ENCODE assay signal across 18 cellular contexts in genomic region chr6:158914923-158915322, GRCh38.
"Had no signal": no experiment of that assay in that cellular context is flagged by ENCODE, and none has a peak within 500 bp of the region (broad histone marks: within the 10 kb centered on the region; RNA-seq: fewer than 3 reads in every experiment).

No MANE protein-coding gene starts in this region.

- H3K4me3 ChIP-seq: ascending aorta, esophagus muscularis mucosa, gastroesophageal sphincter, heart right ventricle, left ventricle myocardium inferior, ovary, right lobe of liver had no signal

- H3K27ac Mint-ChIP-seq: activated CD4-positive, alpha-beta T cell treated with anti-CD3 and anti-CD28 coated beads, Interleukin-2, amount 10 ng/mL, durations not matched to agents 7 days and 5 days had no signal

- H3K9me3 ChIP-seq: ascending aorta, esophagus muscularis mucosa, gastroesophageal sphincter, heart right ventricle, left ventricle myocardium inferior, ovary, right lobe of liver had no signal

- H3K36me3 ChIP-seq: ascending aorta, esophagus muscularis mucosa, gastroesophageal sphincter, heart right ventricle, left ventricle myocardium inferior, ovary, right lobe of liver had no signal

- H3K27ac ChIP-seq: ascending aorta, heart right ventricle, left ventricle myocardium inferior, ovary, right lobe of liver had no signal

- H3K27me3 Mint-ChIP-seq: activated CD4-positive, alpha-beta T cell treated with anti-CD3 and anti-CD28 coated beads, Interleukin-2, amount 10 ng/mL, durations not matched to agents 7 days and 5 days had no signal

- H3K4me1 ChIP-seq: ascending aorta, right lobe of liver had no signal

- H3K9me3 Mint-ChIP-seq: activated T-cell treated with anti-CD3 and anti-CD28 coated beads, Interleukin-2, amount 50 U/mL, for 4 hours had no signal

- H3K4me3 Mint-ChIP-seq: activated CD4-positive, alpha-beta T cell treated with anti-CD3 and anti-CD28 coated beads, Interleukin-2, amount 10 ng/mL, durations not matched to agents 7 days and 5 days; activated T-cell treated with anti-CD3 and anti-CD28 coated beads, Interleukin-2, amount 50 U/mL, for 4 hours had no signal

- DNase-seq: activated CD4-positive, alpha-beta T cell treated with anti-CD3 and anti-CD28 coated beads, Interleukin-2, amount 10 ng/mL, durations not matched to agents 7 days and 5 days; activated CD8-positive, alpha-beta memory T cell treated with anti-CD3 and anti-CD28 coated beads, Interleukin-2, amount 50 U/mL, for 4 hours; activated effector memory CD4-positive, alpha-beta T cell treated with Interleukin-2 at 50 U/mL for 16 hours; activated naive CD4-positive, alpha-beta T cell treated with anti-CD3 and anti-CD28 coated beads, Interleukin-2, amount 50 U/mL, for 16 hours; activated T-cell treated with anti-CD3 and anti-CD28 coated beads, Interleukin-2, amount 50 U/mL, for 4 hours; cerebellar nuclear complex; cortex of kidney; effector CD4-positive, alpha-beta T cell; heart right ventricle; left ventricle myocardium inferior; ovary; right lobe of liver; small intestine; stimulated activated CD4-positive, alpha-beta T cell treated with anti-CD3 and anti-CD28 coated beads, Interleukin-4, amount 100 ng/mL, for 24 hours; stimulated activated naive CD4-positive, alpha-beta T cell had no signal

- H3K27me3 ChIP-seq: ascending aorta, esophagus muscularis mucosa, gastroesophageal sphincter, heart right ventricle, ovary, right lobe of liver had no signal

- ATAC-seq: activated T-cell treated with anti-CD3 and anti-CD28 coated beads, Interleukin-2, amount 50 U/mL, for 4 hours; gastroesophageal sphincter; heart right ventricle had no signal
